ENCODE assay signal across 8 cellular contexts in the genomic region with DNA sequence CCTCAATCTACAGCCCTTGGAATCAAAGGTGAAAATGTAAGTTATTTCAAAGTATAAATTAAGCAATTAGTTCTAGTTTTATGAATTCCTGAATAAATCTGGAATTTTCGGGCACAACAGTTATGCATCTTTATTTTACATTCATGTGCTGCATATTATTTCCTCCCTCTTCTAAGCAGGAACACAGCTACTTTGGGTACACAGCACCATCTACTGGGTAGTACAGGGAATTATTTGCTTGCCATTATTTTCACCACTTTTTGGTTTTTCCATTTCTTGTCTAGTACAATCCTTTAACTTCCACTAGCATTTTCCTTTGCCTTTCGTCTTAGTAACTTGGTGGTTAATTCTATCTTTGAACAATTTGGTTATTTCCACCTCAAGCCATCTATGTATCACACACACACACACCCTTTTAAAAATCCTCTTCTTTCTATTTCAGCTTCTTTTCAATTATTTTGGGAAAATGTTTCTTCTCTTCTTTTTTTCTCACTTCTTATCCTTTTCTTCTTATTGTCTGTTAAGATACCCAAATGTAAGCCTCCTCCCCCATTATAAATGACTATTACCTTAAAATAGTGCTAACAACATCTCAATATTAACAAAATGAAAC.
DNase-seq lines count a peak whose midpoint lies in the region; TF ChIP-seq lines count a peak whose summit lies in the region.

No MANE protein-coding gene starts in this region.

- no peak overlapping the region for H3K4me3 Mint-ChIP-seq in progenitor cell of endocrine pancreas (ENCODE audit: low read depth)

- H3K27ac ChIP-seq in substantia nigra (ENCODE audit: low read depth, low read length, poor library complexity, severe bottlenecking) = no peak overlapping the region

- H3K36me3 Mint-ChIP-seq in progenitor cell of endocrine pancreas (ENCODE audit: insufficient read depth) = no peaks in the 10 kb centered on the region

- H3K27ac Mint-ChIP-seq in progenitor cell of endocrine pancreas = no peak overlapping the region

- H3K27me3 Mint-ChIP-seq in progenitor cell of endocrine pancreas = peaks cover 24% of the 10 kb centered on the region

- no peaks in the 10 kb centered on the region for H3K4me1 Mint-ChIP-seq in progenitor cell of endocrine pancreas (ENCODE audit: low read depth)

- no peaks in the 10 kb centered on the region for H3K9me3 Mint-ChIP-seq in progenitor cell of endocrine pancreas (ENCODE audit: low read depth)

- DNase-seq in AML-193 (lab: John Stamatoyannopoulos, UW) = peak; percentile 58 to 72
- peak; percentile 63 for DNase-seq in H4 (ENCODE audit: low spot score)
- DNase-seq in NCI-H69 (lab: John Stamatoyannopoulos, UW) = peak; percentile 59
- peak; percentile 53 to 91 for DNase-seq in cardiac fibroblast (ENCODE audit: low read depth in 2 of 2)
- no peak for DNase-seq in progenitor cell of endocrine pancreas (ENCODE audit: low spot score, unreplicated experiment)
- no peak for DNase-seq in stimulated activated CD8-positive, alpha-beta memory T cell treated with anti-CD3 and anti-CD28 coated beads, Interleukin-4, amount 100 ng/mL, for 48 hours
- no peak for DNase-seq in substantia nigra (lab: John Stamatoyannopoulos, UW)
- DNase-seq in NCI-H1436 treated with DMSO at 0.1 percent for 48 hours (lab: John Stamatoyannopoulos, UW) = no peak

- H3K4me3 ChIP-seq in cardiac fibroblast (replicated peaks in 1 of 2; ENCODE audit: low read depth in 2 of 2, low read length in 2 of 2) = no peak overlapping the region

- peak; percentile 76 for TF ChIP-seq CTCF in cardiac fibroblast (IDR thresholded peaks at IDR 0.05; ENCODE audit: low read depth, low read length)
- TF ChIP-seq CTCF in progenitor cell of endocrine pancreas (IDR thresholded peaks at IDR 0.05; ENCODE audit: unreplicated experiment) = peak; percentile 84

Comparison
In these comparisons a context has a peak if more than half of its experiments do, and no peak if none do; other contexts are left out.
1. DNase-seq: peak in AML-193 (2 of 2), H4 (single experiment), NCI-H69 (single experiment) and cardiac fibroblast (2 of 2); none in progenitor cell of endocrine pancreas (single experiment), stimulated activated CD8-positive, alpha-beta memory T cell treated with anti-CD3 and anti-CD28 coated beads, Interleukin-4, amount 100 ng/mL, for 48 hours (single experiment), substantia nigra (0 of 49) and NCI-H1436 treated with DMSO at 0.1 percent for 48 hours (single experiment).